1 cellular context compared by ENCODE assay signal in the genomic region with DNA sequence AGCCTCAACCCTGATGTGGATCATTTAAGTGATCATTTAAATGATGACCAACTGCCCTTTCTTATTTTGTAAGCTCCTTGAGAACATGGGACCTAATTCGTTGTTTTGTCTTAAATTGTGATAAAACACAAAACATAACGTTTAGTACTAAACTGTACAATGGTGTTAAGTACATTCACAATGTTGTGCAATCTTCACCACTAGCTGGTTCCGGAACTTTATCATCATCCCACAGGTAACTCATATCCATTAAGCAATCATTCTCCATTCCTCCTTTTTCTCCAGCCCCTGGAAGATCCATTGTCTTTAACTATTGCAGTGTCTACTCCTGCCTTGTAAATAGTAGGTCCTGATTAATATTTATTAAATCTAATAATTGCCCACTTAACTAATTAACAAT.
TF ChIP-seq lines count a peak whose summit lies in the region.

No MANE protein-coding gene starts in this region.

TF ChIP-seq in K562, 482 proteins besides CTCF, POLR2A, EP300 and RAD21 (continued from another document):
- TF ChIP-seq CEBPG (CRISPR knock-in tag; IDR thresholded peaks at IDR 0.05) (no peak), CEBPG (tag; conservative IDR thresholded peaks at IDR 0.05 in 1 of 2, IDR thresholded peaks at IDR 0.05 in 1 of 2) (peak in 1 of 2 experiments; percentile 25; a peak in 1 of 4 replicates), ETV1 (tag; conservative IDR thresholded peaks at IDR 0.05; ENCODE audit: low read depth) (no peak), MXI1 (IDR thresholded peaks at IDR 0.05; ENCODE audit: low read depth, low read length) (no peak)
